ENCODE assay signal across 15 cellular contexts in genomic region chr13:76293346-76293745, GRCh38.
DNase-seq lines count a peak whose midpoint lies in the region; ATAC-seq and TF ChIP-seq lines count a peak whose summit lies in the region.
"Had no signal": no experiment of that assay in that cellular context is flagged by ENCODE, and none has a peak within 500 bp of the region (broad histone marks: within the 10 kb centered on the region; RNA-seq: fewer than 3 reads in every experiment).

No MANE protein-coding gene starts in this region.

- intact Hi-C loops in aorta (cut with DNase I) (no loop called here), uterus (cut with DNase I; ENCODE audit: low total_unique reads) (no loop called here)

- ATAC-seq in GM21723 (IDR thresholded peaks at IDR 0.05; ENCODE audit: unreplicated experiment): peak; percentile 47
- ATAC-seq in aorta (ENCODE audit: low FRiP score): peak; percentile 36
- ATAC-seq in HG02642 (IDR thresholded peaks at IDR 0.05; ENCODE audit: poor library complexity, unreplicated experiment): no peak

- no peaks in the 10 kb centered on the region for H3K27me3 ChIP-seq in aorta (ENCODE audit: control insufficient read depth in 1 of 2, insufficient read depth in 2 of 2, low read length in 1 of 2)
- H3K27me3 ChIP-seq in uterus: no peaks in the 10 kb centered on the region
- H3K27me3 ChIP-seq: dorsolateral prefrontal cortex, Peyer's patch, sigmoid colon had no signal

- H3K4me1 ChIP-seq in aorta (ENCODE audit: control insufficient read depth in 1 of 2, insufficient read depth in 2 of 2, low read length in 2 of 2) (peaks cover 0 to 2% of the 10 kb centered on the region in 2 donors), uterus (no peaks in the 10 kb centered on the region)
- H3K4me1 ChIP-seq: Peyer's patch, sigmoid colon had no signal

- H3K27ac ChIP-seq in aorta (ENCODE audit: low read depth in 1 of 2, low read length in 2 of 2) (peak overlapping the region in 1 of 2 donors; percentile 14), uterus (no peak overlapping the region)
- H3K27ac ChIP-seq: dorsolateral prefrontal cortex, Peyer's patch, sigmoid colon had no signal

- H3K36me3 ChIP-seq in aorta (ENCODE audit: control insufficient read depth in 1 of 2, insufficient read depth in 2 of 2, low read length in 1 of 2) (no peaks in the 10 kb centered on the region), uterus (no peaks in the 10 kb centered on the region)
- H3K36me3 ChIP-seq: Peyer's patch, sigmoid colon had no signal

- in situ Hi-C loops in astrocyte of the spinal cord (cut with HindIII; ENCODE audit: low sequenced_read_pairs) (no loop called here), GM13977 (cut with MboI; ENCODE audit: low pct_unique_long_range_greater_than_20kb, low sequenced_read_pairs, unreplicated experiment) (no loop called here)

- TF ChIP-seq CTCF in astrocyte of the spinal cord (IDR thresholded peaks at IDR 0.05; ENCODE audit: low read depth, low read length): no peak
- no peak for TF ChIP-seq CTCF in GM13977 (IDR thresholded peaks at IDR 0.05; ENCODE audit: extremely low read depth, insufficient read depth, missing control alignments)
- no peak for TF ChIP-seq CTCF in uterus (IDR thresholded peaks at IDR 0.05)

- no peak overlapping the region for H3K4me3 ChIP-seq in astrocyte of the spinal cord (ENCODE audit: low read depth, low read length)
- H3K4me3 ChIP-seq in aorta (ENCODE audit: low read length in 2 of 2): no peak overlapping the region
- no peak overlapping the region for H3K4me3 ChIP-seq in uterus
- H3K4me3 ChIP-seq: dorsolateral prefrontal cortex, Peyer's patch, sigmoid colon had no signal

- no peak for TF ChIP-seq POLR2A in uterus (IDR thresholded peaks at IDR 0.05)

- WGBS in aorta, 2 donors: 0 to 6% methylated on average over 1 of the region's 1 CpG

- H3K9me3 ChIP-seq in aorta (ENCODE audit: control insufficient read depth, low read length): no peaks in the 10 kb centered on the region
- no peaks in the 10 kb centered on the region for H3K9me3 ChIP-seq in uterus
- H3K9me3 ChIP-seq: Peyer's patch, sigmoid colon had no signal

- peak; percentile 88 for DNase-seq in astrocyte of the spinal cord (ENCODE audit: low read depth, low spot score)
- DNase-seq in glomerular visceral epithelial cell (ENCODE audit: extremely low spot score): peak; percentile 58
- DNase-seq in aorta: no peak
- DNase-seq in GM13977 (ENCODE audit: low spot score): no peak
- no peak for DNase-seq in uterus
- DNase-seq: activated CD4-positive, alpha-beta memory T cell treated with anti-CD3 and anti-CD28 coated beads for 36 hours; activated gamma-delta T cell treated with Interleukin-2 at 50 U/mL for 16 hours; DND-41; dorsolateral prefrontal cortex; NCI-H2227 treated with DMSO at 0.1 percent for 48 hours; Peyer's patch; sigmoid colon; T1000 had no signal

Comparison
In these comparisons a context has a peak if more than half of its experiments do, and no peak if none do; other contexts are left out.
1. DNase-seq: peak in astrocyte of the spinal cord (single experiment) and glomerular visceral epithelial cell (single experiment); none in aorta (0 of 2), GM13977 (single experiment) and uterus (0 of 2).